ENCODE assay signal across 8 cellular contexts in the genomic region with DNA sequence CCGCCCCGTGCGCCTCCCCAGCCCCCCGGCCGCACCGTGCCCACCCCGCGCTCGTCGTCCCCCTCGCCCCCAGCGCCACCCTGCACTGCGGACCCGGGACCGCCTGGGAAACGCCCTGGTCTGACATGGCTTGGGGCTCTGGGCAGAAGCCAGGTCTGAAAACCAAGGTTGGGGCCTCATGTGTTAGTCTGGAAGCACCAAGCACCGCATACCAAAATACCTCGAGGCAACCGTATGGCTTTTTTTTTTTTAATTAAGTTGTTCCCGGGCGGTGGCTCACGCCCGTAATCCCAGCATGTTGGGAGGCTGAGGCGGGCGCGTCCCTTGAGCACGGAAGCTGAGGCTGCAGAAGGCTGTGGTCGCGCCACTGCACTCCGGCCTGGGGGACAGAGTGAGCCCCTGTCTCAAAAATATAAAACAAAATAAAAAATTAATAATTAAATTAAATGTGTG.
DNase-seq lines count a peak whose midpoint lies in the region; ATAC-seq and TF ChIP-seq lines count a peak whose summit lies in the region.

No MANE protein-coding gene starts in this region.

- H3K4me3 ChIP-seq in CD4-positive, alpha-beta memory T cell (ENCODE audit: low read length in 2 of 2): peak overlapping the region in 1 of 2 donors; percentile 60

- intact Hi-C loops in CD4-positive, alpha-beta memory T cell (cut with micrococcal nuclease): loop anchor here (1.0 kb wide), 8 partner anchors 11 to 110 kb away; a partner anchor contains a TSS

- POLR2A ChIA-PET in CD4-positive, alpha-beta memory T cell (lab: Charles Lee; ENCODE audit: partially characterized antibody): interaction anchor here (0.7 to 14.5 kb wide), 26 partner anchors 11 to 239 kb away, joined by 3 to 1104 read pairs (median 9); a partner anchor contains a TSS
- POLR2A ChIA-PET in WTC11 (lab: Charles Lee): interaction anchor here (0.9 to 5.4 kb wide), 15 partner anchors 9 to 110 kb away, joined by 3 to 191 read pairs (median 10); a partner anchor contains a TSS

- H3K9me3 Mint-ChIP-seq in CD4-positive, alpha-beta memory T cell: no peaks in the 10 kb centered on the region
- H3K9me3 Mint-ChIP-seq in WTC11 (no peaks in the 10 kb centered on the region), progenitor cell of endocrine pancreas (ENCODE audit: low read depth) (peaks cover 6% of the 10 kb centered on the region)

- ATAC-seq in GM19452 (IDR thresholded peaks at IDR 0.05; ENCODE audit: unreplicated experiment): peak; percentile 12
- peak; percentile 1 for ATAC-seq in HG03558 (IDR thresholded peaks at IDR 0.05; ENCODE audit: extremely low read depth, unreplicated experiment)
- ATAC-seq in WTC11: peak; percentile 16

- H3K9me3 ChIP-seq in CD4-positive, alpha-beta memory T cell (ENCODE audit: control insufficient read depth in 1 of 2, low read length in 2 of 2): no peaks in the 10 kb centered on the region

- H3K4me1 Mint-ChIP-seq in CD4-positive, alpha-beta memory T cell: peaks cover 28 to 68% (median 43%) of the 10 kb centered on the region in 4 donors
- H3K4me1 Mint-ChIP-seq in WTC11 (peaks cover 41% of the 10 kb centered on the region), progenitor cell of endocrine pancreas (ENCODE audit: low read depth) (peaks cover 34% of the 10 kb centered on the region)

- peak overlapping the region; percentile 79 to 97 (median 89) for H3K4me3 Mint-ChIP-seq in CD4-positive, alpha-beta memory T cell
- H3K4me3 Mint-ChIP-seq in WTC11: peak overlapping the region; percentile 84
- H3K4me3 Mint-ChIP-seq in progenitor cell of endocrine pancreas (ENCODE audit: low read depth): peak overlapping the region; percentile 80

- H3K27me3 ChIP-seq in CD4-positive, alpha-beta memory T cell (ENCODE audit: insufficient read depth, low read length): no peaks in the 10 kb centered on the region

- DNase-seq in CD4-positive, alpha-beta memory T cell: no peak
- DNase-seq in WTC11 (ENCODE audit: low spot score) (no peak), germinal center (ENCODE audit: low spot score) (peak; percentile 60), progenitor cell of endocrine pancreas (ENCODE audit: low spot score, unreplicated experiment) (no peak), NCI-H1048 (lab: John Stamatoyannopoulos, UW) (no peak), NCI-H2196 treated with DMSO at 0.1 percent for 48 hours (lab: John Stamatoyannopoulos, UW; ENCODE audit: unreplicated experiment) (no peak)

- H3K27ac Mint-ChIP-seq in CD4-positive, alpha-beta memory T cell: peak overlapping the region; percentile 92 to 100 (median 95)
- no peak overlapping the region for H3K27ac Mint-ChIP-seq in WTC11
- peak overlapping the region; percentile 98 for H3K27ac Mint-ChIP-seq in progenitor cell of endocrine pancreas

- peaks cover 0 to 3% of the 10 kb centered on the region in 2 donors for H3K36me3 Mint-ChIP-seq in CD4-positive, alpha-beta memory T cell
- H3K36me3 Mint-ChIP-seq in WTC11: no peaks in the 10 kb centered on the region
- H3K36me3 Mint-ChIP-seq in progenitor cell of endocrine pancreas (ENCODE audit: insufficient read depth): peaks cover 6% of the 10 kb centered on the region

- TF ChIP-seq CTCF in WTC11 (IDR thresholded peaks at IDR 0.05) (no peak), progenitor cell of endocrine pancreas (IDR thresholded peaks at IDR 0.05; ENCODE audit: unreplicated experiment) (no peak)

- H3K4me1 ChIP-seq in CD4-positive, alpha-beta memory T cell (ENCODE audit: insufficient read depth, low read length): peaks cover 58% of the 10 kb centered on the region

- H3K27ac ChIP-seq in CD4-positive, alpha-beta memory T cell (ENCODE audit: low read depth, low read length): peak overlapping the region; percentile 91

- H3K27me3 Mint-ChIP-seq in CD4-positive, alpha-beta memory T cell: no peaks in the 10 kb centered on the region
- H3K27me3 Mint-ChIP-seq in WTC11 (ENCODE audit: low read depth) (no peaks in the 10 kb centered on the region), progenitor cell of endocrine pancreas (no peaks in the 10 kb centered on the region)

- CTCF ChIA-PET in CD4-positive, alpha-beta memory T cell (lab: Charles Lee; ENCODE audit: partially characterized antibody): interaction anchor here (1.0 to 6.1 kb wide), 18 partner anchors 10 to 125 kb away, joined by 3 to 121 read pairs (median 14); a partner anchor contains a TSS
- CTCF ChIA-PET in WTC11 (lab: Charles Lee): interaction anchor here (0.5 to 4.9 kb wide), 27 partner anchors 11 to 788 kb away, joined by 3 to 48 read pairs (median 5); a partner anchor contains a TSS

- no peaks in the 10 kb centered on the region for H3K36me3 ChIP-seq in CD4-positive, alpha-beta memory T cell (ENCODE audit: insufficient read depth, low read length)

TF ChIP-seq in WTC11, 78 proteins besides CTCF, POLR2A, EP300 and RAD21:
- TF ChIP-seq, protein P1, sequence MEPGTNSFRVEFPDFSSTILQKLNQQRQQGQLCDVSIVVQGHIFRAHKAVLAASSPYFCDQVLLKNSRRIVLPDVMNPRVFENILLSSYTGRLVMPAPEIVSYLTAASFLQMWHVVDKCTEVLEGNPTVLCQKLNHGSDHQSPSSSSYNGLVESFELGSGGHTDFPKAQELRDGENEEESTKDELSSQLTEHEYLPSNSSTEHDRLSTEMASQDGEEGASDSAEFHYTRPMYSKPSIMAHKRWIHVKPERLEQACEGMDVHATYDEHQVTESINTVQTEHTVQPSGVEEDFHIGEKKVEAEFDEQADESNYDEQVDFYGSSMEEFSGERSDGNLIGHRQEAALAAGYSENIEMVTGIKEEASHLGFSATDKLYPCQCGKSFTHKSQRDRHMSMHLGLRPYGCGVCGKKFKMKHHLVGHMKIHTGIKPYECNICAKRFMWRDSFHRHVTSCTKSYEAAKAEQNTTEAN (CRISPR knock-in tag; IDR thresholded peaks at IDR 0.05): no peak
- TF ChIP-seq HMGA2 (CRISPR knock-in tag; IDR thresholded peaks at IDR 0.05): peak; percentile 40; the same call in 1 of the 2 replicates
